In the genomic region with DNA sequence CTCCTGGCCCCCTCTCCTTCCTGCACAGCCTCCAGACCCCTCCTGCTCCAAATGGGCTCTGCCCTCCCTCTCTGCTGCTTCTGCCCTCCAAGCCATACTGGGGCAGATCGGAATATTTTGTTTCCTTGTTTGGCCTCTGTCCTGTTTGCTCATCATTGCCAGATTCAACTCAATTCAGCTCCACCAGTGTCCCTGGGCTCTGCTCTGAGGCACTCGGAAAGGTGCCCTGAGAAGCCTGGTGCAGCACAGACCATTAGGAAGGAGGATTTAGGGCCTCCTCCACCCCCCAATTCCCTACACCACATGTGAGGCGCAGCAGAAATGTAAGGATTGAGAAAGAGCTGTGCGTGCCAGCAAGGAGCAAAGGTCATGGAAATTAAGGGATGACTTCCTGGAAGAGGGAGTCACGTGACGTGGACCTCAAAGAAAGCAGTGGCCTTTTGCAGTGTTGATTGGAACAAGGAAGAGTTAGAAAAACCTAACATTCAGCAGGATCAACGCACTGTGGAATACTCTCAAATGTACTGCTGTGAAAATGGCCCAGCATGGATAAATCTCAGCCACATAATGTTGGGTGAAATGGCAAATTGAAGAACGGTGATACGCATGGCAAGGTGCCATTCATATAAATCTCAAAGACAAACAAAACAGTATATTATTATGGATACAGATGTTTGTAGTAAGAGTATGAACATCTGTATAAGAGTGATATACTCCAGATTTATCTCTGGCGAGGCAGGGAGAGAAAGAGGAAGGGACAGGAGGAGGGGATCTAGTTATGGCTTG, we compare ENCODE assay signal across 1 cellular context.
A peak's percentile ranks its signal among the peaks of the same experiment; 100 is the strongest.
TF ChIP-seq lines count a peak whose summit lies in the region.

No MANE protein-coding gene starts in this region.

TF ChIP-seq in HepG2, 621 proteins besides CTCF, POLR2A, EP300 and RAD21 (continued from another document and continues in another):
- TF ChIP-seq, protein P1, sequence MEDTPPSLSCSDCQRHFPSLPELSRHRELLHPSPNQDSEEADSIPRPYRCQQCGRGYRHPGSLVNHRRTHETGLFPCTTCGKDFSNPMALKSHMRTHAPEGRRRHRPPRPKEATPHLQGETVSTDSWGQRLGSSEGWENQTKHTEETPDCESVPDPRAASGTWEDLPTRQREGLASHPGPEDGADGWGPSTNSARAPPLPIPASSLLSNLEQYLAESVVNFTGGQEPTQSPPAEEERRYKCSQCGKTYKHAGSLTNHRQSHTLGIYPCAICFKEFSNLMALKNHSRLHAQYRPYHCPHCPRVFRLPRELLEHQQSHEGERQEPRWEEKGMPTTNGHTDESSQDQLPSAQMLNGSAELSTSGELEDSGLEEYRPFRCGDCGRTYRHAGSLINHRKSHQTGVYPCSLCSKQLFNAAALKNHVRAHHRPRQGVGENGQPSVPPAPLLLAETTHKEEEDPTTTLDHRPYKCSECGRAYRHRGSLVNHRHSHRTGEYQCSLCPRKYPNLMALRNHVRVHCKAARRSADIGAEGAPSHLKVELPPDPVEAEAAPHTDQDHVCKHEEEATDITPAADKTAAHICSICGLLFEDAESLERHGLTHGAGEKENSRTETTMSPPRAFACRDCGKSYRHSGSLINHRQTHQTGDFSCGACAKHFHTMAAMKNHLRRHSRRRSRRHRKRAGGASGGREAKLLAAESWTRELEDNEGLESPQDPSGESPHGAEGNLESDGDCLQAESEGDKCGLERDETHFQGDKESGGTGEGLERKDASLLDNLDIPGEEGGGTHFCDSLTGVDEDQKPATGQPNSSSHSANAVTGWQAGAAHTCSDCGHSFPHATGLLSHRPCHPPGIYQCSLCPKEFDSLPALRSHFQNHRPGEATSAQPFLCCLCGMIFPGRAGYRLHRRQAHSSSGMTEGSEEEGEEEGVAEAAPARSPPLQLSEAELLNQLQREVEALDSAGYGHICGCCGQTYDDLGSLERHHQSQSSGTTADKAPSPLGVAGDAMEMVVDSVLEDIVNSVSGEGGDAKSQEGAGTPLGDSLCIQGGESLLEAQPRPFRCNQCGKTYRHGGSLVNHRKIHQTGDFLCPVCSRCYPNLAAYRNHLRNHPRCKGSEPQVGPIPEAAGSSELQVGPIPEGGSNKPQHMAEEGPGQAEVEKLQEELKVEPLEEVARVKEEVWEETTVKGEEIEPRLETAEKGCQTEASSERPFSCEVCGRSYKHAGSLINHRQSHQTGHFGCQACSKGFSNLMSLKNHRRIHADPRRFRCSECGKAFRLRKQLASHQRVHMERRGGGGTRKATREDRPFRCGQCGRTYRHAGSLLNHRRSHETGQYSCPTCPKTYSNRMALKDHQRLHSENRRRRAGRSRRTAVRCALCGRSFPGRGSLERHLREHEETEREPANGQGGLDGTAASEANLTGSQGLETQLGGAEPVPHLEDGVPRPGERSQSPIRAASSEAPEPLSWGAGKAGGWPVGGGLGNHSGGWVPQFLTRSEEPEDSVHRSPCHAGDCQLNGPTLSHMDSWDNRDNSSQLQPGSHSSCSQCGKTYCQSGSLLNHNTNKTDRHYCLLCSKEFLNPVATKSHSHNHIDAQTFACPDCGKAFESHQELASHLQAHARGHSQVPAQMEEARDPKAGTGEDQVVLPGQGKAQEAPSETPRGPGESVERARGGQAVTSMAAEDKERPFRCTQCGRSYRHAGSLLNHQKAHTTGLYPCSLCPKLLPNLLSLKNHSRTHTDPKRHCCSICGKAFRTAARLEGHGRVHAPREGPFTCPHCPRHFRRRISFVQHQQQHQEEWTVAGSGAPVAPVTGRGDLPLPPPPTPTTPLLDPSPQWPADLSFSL (CRISPR knock-in tag; IDR thresholded peaks at IDR 0.05), result no peak
- TF ChIP-seq, protein P2, sequence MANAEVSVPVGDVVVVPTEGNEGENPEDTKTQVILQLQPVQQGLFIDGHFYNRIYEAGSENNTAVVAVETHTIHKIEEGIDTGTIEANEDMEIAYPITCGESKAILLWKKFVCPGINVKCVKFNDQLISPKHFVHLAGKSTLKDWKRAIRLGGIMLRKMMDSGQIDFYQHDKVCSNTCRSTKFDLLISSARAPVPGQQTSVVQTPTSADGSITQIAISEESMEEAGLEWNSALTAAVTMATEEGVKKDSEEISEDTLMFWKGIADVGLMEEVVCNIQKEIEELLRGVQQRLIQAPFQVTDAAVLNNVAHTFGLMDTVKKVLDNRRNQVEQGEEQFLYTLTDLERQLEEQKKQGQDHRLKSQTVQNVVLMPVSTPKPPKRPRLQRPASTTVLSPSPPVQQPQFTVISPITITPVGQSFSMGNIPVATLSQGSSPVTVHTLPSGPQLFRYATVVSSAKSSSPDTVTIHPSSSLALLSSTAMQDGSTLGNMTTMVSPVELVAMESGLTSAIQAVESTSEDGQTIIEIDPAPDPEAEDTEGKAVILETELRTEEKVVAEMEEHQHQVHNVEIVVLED (CRISPR knock-in tag; IDR thresholded peaks at IDR 0.05; ENCODE audit: borderline replicate concordance), result no peak
- TF ChIP-seq ZKSCAN5 (CRISPR knock-in tag; IDR thresholded peaks at IDR 0.05) (no peak), ZNF225 (CRISPR knock-in tag; IDR thresholded peaks at IDR 0.05) (no peak), ZNF234 (CRISPR knock-in tag; conservative IDR thresholded peaks at IDR 0.05) (no peak), PTBP1 (IDR thresholded peaks at IDR 0.05; ENCODE audit: low read depth, low read length, poor library complexity, severe bottlenecking) (no peak), IRF2 (CRISPR knock-in tag; IDR thresholded peaks at IDR 0.05) (peak; percentile 84; the same call in 1 of the 2 replicates), GTF2F1 (IDR thresholded peaks at IDR 0.05; ENCODE audit: low read length) (peak; percentile 95), ZNF33B (CRISPR knock-in tag; IDR thresholded peaks at IDR 0.05) (no peak), GATAD1 (CRISPR knock-in tag; IDR thresholded peaks at IDR 0.05) (peak; percentile 73), ZNF839 (CRISPR knock-in tag; IDR thresholded peaks at IDR 0.05; ENCODE audit: borderline replicate concordance) (no peak), ZNF329 (CRISPR knock-in tag; IDR thresholded peaks at IDR 0.05; ENCODE audit: low read depth) (no peak), NFIC (IDR thresholded peaks at IDR 0.05; ENCODE audit: low read length) (no peak), NR2F6 (IDR thresholded peaks at IDR 0.05) (peak; percentile 95), NR2F6 (CRISPR knock-in tag; IDR thresholded peaks at IDR 0.05) (peak; percentile 98), ZNF83 (CRISPR knock-in tag; IDR thresholded peaks at IDR 0.05; ENCODE audit: borderline replicate concordance) (no peak), ZNF678 (CRISPR knock-in tag; IDR thresholded peaks at IDR 0.05) (no peak), ETV6 (CRISPR knock-in tag; conservative IDR thresholded peaks at IDR 0.05) (peak; percentile 98), ZNF333 (CRISPR knock-in tag; IDR thresholded peaks at IDR 0.05; ENCODE audit: borderline replicate concordance) (no peak), ZNF343 (CRISPR knock-in tag; IDR thresholded peaks at IDR 0.05) (no peak), NFYC (CRISPR knock-in tag; IDR thresholded peaks at IDR 0.05) (peak; percentile 42; the same call in 1 of the 2 replicates), ZNF704 (CRISPR knock-in tag; IDR thresholded peaks at IDR 0.05; ENCODE audit: borderline replicate concordance) (no peak), ZNF550 (CRISPR knock-in tag; IDR thresholded peaks at IDR 0.05; ENCODE audit: borderline replicate concordance) (no peak), PRMT3 (CRISPR knock-in tag; IDR thresholded peaks at IDR 0.05; ENCODE audit: borderline replicate concordance, low read depth) (no peak), LCORL (IDR thresholded peaks at IDR 0.05) (peak; percentile 85), LCORL (CRISPR knock-in tag; IDR thresholded peaks at IDR 0.05) (peak; percentile 84), ZBTB42 (CRISPR knock-in tag; IDR thresholded peaks at IDR 0.05) (no peak), GABPB1 (CRISPR knock-in tag; IDR thresholded peaks at IDR 0.05) (peak; percentile 89), SMC3 (IDR thresholded peaks at IDR 0.05; ENCODE audit: low read length) (no peak), ZC3H4 (CRISPR knock-in tag; IDR thresholded peaks at IDR 0.05; ENCODE audit: borderline replicate concordance) (no peak), ZNF496 (CRISPR knock-in tag; IDR thresholded peaks at IDR 0.05; ENCODE audit: insufficient replicate concordance) (no peak), FOXM1 (CRISPR knock-in tag; IDR thresholded peaks at IDR 0.05) (no peak), PHF5A (CRISPR knock-in tag; IDR thresholded peaks at IDR 0.05; ENCODE audit: low read depth, unreplicated experiment) (peak; percentile 73), HCFC1 (IDR thresholded peaks at IDR 0.05; ENCODE audit: low read depth, low read length) (no peak), SETDB1 (CRISPR knock-in tag; IDR thresholded peaks at IDR 0.05; ENCODE audit: borderline replicate concordance) (no peak), ZBTB3 (CRISPR knock-in tag; IDR thresholded peaks at IDR 0.05; ENCODE audit: borderline replicate concordance, low read depth) (no peak), ZNF703 (CRISPR knock-in tag; IDR thresholded peaks at IDR 0.05; ENCODE audit: borderline replicate concordance) (no peak), U2AF1 (optimal IDR thresholded peaks at IDR 0.05; ENCODE audit: low read depth, low read length) (no peak), MIXL1 (CRISPR knock-in tag; IDR thresholded peaks at IDR 0.05) (peak; percentile 92), ZNF441 (CRISPR knock-in tag; IDR thresholded peaks at IDR 0.05; ENCODE audit: borderline replicate concordance) (0 out of 2 replicates have a peak, but pooled peaks have one; percentile 48), SP5 (CRISPR knock-in tag; IDR thresholded peaks at IDR 0.05; ENCODE audit: borderline replicate concordance, low read depth) (peak; percentile 26; the same call in 1 of the 2 replicates), ZSCAN22 (CRISPR knock-in tag; IDR thresholded peaks at IDR 0.05) (no peak), FOXK1 (CRISPR knock-in tag; IDR thresholded peaks at IDR 0.05; ENCODE audit: borderline replicate concordance, low read depth) (peak; percentile 86; the same call in 1 of the 2 replicates), ZBTB8A (CRISPR knock-in tag; IDR thresholded peaks at IDR 0.05; ENCODE audit: borderline replicate concordance, low read depth) (no peak)
- TF ChIP-seq, protein P3, sequence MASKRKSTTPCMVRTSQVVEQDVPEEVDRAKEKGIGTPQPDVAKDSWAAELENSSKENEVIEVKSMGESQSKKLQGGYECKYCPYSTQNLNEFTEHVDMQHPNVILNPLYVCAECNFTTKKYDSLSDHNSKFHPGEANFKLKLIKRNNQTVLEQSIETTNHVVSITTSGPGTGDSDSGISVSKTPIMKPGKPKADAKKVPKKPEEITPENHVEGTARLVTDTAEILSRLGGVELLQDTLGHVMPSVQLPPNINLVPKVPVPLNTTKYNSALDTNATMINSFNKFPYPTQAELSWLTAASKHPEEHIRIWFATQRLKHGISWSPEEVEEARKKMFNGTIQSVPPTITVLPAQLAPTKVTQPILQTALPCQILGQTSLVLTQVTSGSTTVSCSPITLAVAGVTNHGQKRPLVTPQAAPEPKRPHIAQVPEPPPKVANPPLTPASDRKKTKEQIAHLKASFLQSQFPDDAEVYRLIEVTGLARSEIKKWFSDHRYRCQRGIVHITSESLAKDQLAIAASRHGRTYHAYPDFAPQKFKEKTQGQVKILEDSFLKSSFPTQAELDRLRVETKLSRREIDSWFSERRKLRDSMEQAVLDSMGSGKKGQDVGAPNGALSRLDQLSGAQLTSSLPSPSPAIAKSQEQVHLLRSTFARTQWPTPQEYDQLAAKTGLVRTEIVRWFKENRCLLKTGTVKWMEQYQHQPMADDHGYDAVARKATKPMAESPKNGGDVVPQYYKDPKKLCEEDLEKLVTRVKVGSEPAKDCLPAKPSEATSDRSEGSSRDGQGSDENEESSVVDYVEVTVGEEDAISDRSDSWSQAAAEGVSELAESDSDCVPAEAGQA (IDR thresholded peaks at IDR 0.05; ENCODE audit: low read depth), result no peak
- TF ChIP-seq, protein P3 (CRISPR knock-in tag; IDR thresholded peaks at IDR 0.05; ENCODE audit: borderline replicate concordance), result no peak
- TF ChIP-seq, protein P4, sequence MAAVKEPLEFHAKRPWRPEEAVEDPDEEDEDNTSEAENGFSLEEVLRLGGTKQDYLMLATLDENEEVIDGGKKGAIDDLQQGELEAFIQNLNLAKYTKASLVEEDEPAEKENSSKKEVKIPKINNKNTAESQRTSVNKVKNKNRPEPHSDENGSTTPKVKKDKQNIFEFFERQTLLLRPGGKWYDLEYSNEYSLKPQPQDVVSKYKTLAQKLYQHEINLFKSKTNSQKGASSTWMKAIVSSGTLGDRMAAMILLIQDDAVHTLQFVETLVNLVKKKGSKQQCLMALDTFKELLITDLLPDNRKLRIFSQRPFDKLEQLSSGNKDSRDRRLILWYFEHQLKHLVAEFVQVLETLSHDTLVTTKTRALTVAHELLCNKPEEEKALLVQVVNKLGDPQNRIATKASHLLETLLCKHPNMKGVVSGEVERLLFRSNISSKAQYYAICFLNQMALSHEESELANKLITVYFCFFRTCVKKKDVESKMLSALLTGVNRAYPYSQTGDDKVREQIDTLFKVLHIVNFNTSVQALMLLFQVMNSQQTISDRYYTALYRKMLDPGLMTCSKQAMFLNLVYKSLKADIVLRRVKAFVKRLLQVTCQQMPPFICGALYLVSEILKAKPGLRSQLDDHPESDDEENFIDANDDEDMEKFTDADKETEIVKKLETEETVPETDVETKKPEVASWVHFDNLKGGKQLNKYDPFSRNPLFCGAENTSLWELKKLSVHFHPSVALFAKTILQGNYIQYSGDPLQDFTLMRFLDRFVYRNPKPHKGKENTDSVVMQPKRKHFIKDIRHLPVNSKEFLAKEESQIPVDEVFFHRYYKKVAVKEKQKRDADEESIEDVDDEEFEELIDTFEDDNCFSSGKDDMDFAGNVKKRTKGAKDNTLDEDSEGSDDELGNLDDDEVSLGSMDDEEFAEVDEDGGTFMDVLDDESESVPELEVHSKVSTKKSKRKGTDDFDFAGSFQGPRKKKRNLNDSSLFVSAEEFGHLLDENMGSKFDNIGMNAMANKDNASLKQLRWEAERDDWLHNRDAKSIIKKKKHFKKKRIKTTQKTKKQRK (IDR thresholded peaks at IDR 0.05; ENCODE audit: low read length), result no peak
